1 cellular context compared by ENCODE assay signal in the genomic region with DNA sequence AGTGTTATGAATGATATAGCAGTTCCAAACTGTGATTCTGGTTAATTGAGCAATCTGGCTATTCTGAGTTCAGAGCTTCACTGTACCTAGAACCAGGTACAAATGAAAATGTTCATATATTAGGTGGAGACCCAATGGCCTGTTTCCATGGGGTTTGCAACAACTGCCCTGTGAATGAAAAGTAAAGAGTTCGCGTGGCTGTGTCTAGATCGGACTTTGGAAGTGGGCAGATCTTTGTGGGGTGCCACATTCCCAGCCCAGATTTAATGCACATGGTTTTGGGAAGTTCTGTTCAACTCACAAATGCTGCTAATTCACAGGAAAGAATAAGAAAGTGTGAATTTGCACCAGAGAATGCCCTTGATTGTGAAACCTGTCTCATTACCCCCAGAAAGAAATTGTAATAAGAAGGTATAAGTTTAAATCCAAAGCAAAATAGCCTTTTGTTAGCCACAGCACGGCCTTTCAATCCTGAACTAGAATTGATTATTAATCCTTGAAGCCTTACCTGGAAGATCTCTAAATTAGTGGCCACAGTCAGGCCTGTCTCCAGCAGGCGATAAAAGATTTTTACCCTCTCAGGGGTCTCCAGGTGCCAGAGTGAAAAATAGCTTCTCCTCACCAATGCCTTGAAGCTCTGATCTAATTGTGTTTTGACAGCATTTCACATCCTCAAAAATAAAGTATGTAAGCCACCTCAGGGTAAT.
TF ChIP-seq lines count a peak whose summit lies in the region.

No MANE protein-coding gene starts in this region.

TF ChIP-seq in A549, 52 proteins besides CTCF, POLR2A, EP300 and RAD21 (continued from another document):
- no peak for TF ChIP-seq TP53 (CRISPR knock-in tag; IDR thresholded peaks at IDR 0.05)
- TF ChIP-seq HOXB5 (CRISPR knock-in tag; IDR thresholded peaks at IDR 0.05), result no peak
- TF ChIP-seq MYC (IDR thresholded peaks at IDR 0.05; ENCODE audit: borderline replicate concordance, low read length), result no peak
- TF ChIP-seq ZSCAN20 (CRISPR knock-in tag; IDR thresholded peaks at IDR 0.05), result no peak
TF ChIP-seq in A549: peak in this region for 0.
